In genomic region chr20:34871966-34872603, GRCh38 we compare ENCODE assay signal across 1 cellular context.
TF ChIP-seq lines count a peak whose summit lies in the region.

No MANE protein-coding gene starts in this region.

TF ChIP-seq in IMR-90, 13 proteins besides CTCF, POLR2A, EP300 and RAD21:
- TF ChIP-seq ELK1 (IDR thresholded peaks at IDR 0.05; ENCODE audit: borderline replicate concordance, low read depth, low read length) (no peak), MAFK (IDR thresholded peaks at IDR 0.05; ENCODE audit: low read depth, low read length) (no peak), CHD1 (IDR thresholded peaks at IDR 0.05; ENCODE audit: low read depth, low read length) (no peak), NFE2L2 (IDR thresholded peaks at IDR 0.05; ENCODE audit: low read depth, low read length) (no peak), RCOR1 (IDR thresholded peaks at IDR 0.05; ENCODE audit: insufficient replicate concordance, low read length) (no peak), RFX5 (IDR thresholded peaks at IDR 0.05; ENCODE audit: low read depth, low read length) (no peak)
